In genomic region chr13:23988546-23989122, GRCh38 we compare ENCODE assay signal across 20 cellular contexts.
DNase-seq lines count a peak whose midpoint lies in the region; ATAC-seq, FAIRE-seq and TF ChIP-seq lines count a peak whose summit lies in the region.
"Had no signal": no experiment of that assay in that cellular context is flagged by ENCODE, and none has a peak within 500 bp of the region (broad histone marks: within the 10 kb centered on the region; RNA-seq: fewer than 3 reads in every experiment).

No MANE protein-coding gene starts in this region.

- H3K4me1 ChIP-seq in hepatocyte (ENCODE audit: insufficient read depth): peaks cover 27% of the 10 kb centered on the region
- no peaks in the 10 kb centered on the region for H3K4me1 ChIP-seq in colonic mucosa

- no peaks in the 10 kb centered on the region for H3K36me3 ChIP-seq in hepatocyte (replicated peaks; ENCODE audit: insufficient read depth, low read depth)
- H3K36me3 ChIP-seq in colonic mucosa: no peaks in the 10 kb centered on the region

- no peak overlapping the region for H3K4me3 ChIP-seq in hepatocyte
- no peak overlapping the region for H3K4me3 ChIP-seq in colonic mucosa
- H3K4me3 ChIP-seq: GM23248, SK-N-MC had no signal

- TF ChIP-seq CTCF in hepatocyte (IDR thresholded peaks at IDR 0.05; ENCODE audit: poor library complexity): no peak
- TF ChIP-seq CTCF in colonic mucosa (IDR thresholded peaks at IDR 0.05): no peak

- no peak overlapping the region for H2AFZ ChIP-seq in hepatocyte
- H2AFZ ChIP-seq: GM23248 had no signal

- no peak for FAIRE-seq in GM19239 (lab: Jason Lieb, UNC)

- H3K9ac ChIP-seq in colonic mucosa (ENCODE audit: low read depth in 2 of 2, low read length in 2 of 2): no peak overlapping the region
- H3K9ac ChIP-seq: GM23248 had no signal

- WGBS in hepatocyte (ENCODE audit: low lambda C conversion rate, missing lambda C conversion rate): 74% methylated on average over 4 of the region's 4 CpGs

- no peak for ATAC-seq in GM21360 (IDR thresholded peaks at IDR 0.05; ENCODE audit: unreplicated experiment)

- peak; percentile 24 for DNase-seq in NCI-H748 (lab: John Stamatoyannopoulos, UW; ENCODE audit: unreplicated experiment)
- no peak for DNase-seq in NCI-H748 treated with DMSO at 0.1 percent for 48 hours (lab: John Stamatoyannopoulos, UW)
- DNase-seq in hepatocyte (ENCODE audit: low spot score): no peak
- peak; percentile 77 for DNase-seq in pons (ENCODE audit: low spot score)
- DNase-seq in AG08396 (ENCODE audit: low spot score): no peak
- DNase-seq in GM19239 (ENCODE audit: insufficient read length, low spot score): no peak
- no peak for DNase-seq in colonic mucosa
- DNase-seq: DMS79 treated with DMSO at 0.1 percent for 48 hours, GM23248, HCEC 1CT, MM.1S, NCI-H1105, NCI-H2081, NCI-H2171 treated with DMSO at 0.1 percent for 48 hours, NCI-H446 treated with DMSO at 0.1 percent for 48 hours, NCI-H774, SHP77 had no signal

- no peaks in the 10 kb centered on the region for H4K20me1 ChIP-seq in hepatocyte (ENCODE audit: insufficient read depth, poor library complexity, severe bottlenecking)

- H3K27me3 ChIP-seq in hepatocyte (no peaks in the 10 kb centered on the region), colonic mucosa (no peaks in the 10 kb centered on the region)

- H3K27ac ChIP-seq in hepatocyte (peak overlapping the region; percentile 2), colonic mucosa (no peak overlapping the region)
- H3K27ac ChIP-seq: 22Rv1, GM23248, SK-N-MC had no signal

- H3K4me2 ChIP-seq in hepatocyte: no peak overlapping the region

- H3K9me2 ChIP-seq in hepatocyte (replicated peaks; ENCODE audit: insufficient read depth): no peaks in the 10 kb centered on the region

- H3K79me2 ChIP-seq in hepatocyte: no peaks in the 10 kb centered on the region

- H3K9me3 ChIP-seq in hepatocyte (ENCODE audit: low read depth) (no peaks in the 10 kb centered on the region), colonic mucosa (no peaks in the 10 kb centered on the region)

- intact Hi-C loops in colonic mucosa (cut with DNase I): no loop called here

Comparison
In these comparisons a context has a peak if more than half of its experiments do, and no peak if none do; other contexts are left out.
1. DNase-seq: peak in NCI-H748 (single experiment) and pons (single experiment); none in NCI-H748 treated with DMSO at 0.1 percent for 48 hours (single experiment), hepatocyte (single experiment), AG08396 (single experiment), GM19239 (single experiment) and colonic mucosa (single experiment).